Comparison of ENCODE assay signal across 8 cellular contexts in genomic region chr17:38333635-38334295, GRCh38. TPM values are rescaled to one million over a fixed set of nuclear protein-coding genes. Genes with fewer than 3 reads are reported as not detected.
DNase-seq lines count a peak whose midpoint lies in the region; TF ChIP-seq lines count a peak whose summit lies in the region.

No MANE protein-coding gene starts in this region.

- H3K36me3 ChIP-seq in SK-N-SH (replicated peaks in 1 of 2; ENCODE audit: control insufficient read depth in 1 of 2, insufficient read depth in 2 of 2, low read length in 1 of 2): no peaks in the 10 kb centered on the region
- no peaks in the 10 kb centered on the region for H3K36me3 ChIP-seq in neural cell (ENCODE audit: insufficient read depth, low read length)
- H3K36me3 ChIP-seq in sigmoid colon: no peaks in the 10 kb centered on the region

- H3K9ac ChIP-seq in SK-N-SH: no peak overlapping the region
- H3K9ac ChIP-seq in neural cell (ENCODE audit: low read length): no peak overlapping the region

- H3F3A ChIP-seq in SK-N-SH (replicated peaks; ENCODE audit: insufficient read depth) (no peaks in the 10 kb centered on the region), neural cell (ENCODE audit: insufficient read depth, low read length, poor library complexity, severe bottlenecking) (no peaks in the 10 kb centered on the region)

- in situ Hi-C loops in GM13976 (cut with MboI; ENCODE audit: low sequenced_read_pairs, unreplicated experiment): no loop called here

- H4K20me1 ChIP-seq in SK-N-SH (ENCODE audit: insufficient read depth) (no peaks in the 10 kb centered on the region), neural cell (ENCODE audit: insufficient read depth) (no peaks in the 10 kb centered on the region)

- H3K4me1 ChIP-seq in SK-N-SH (ENCODE audit: control insufficient read depth in 1 of 2, insufficient read depth in 2 of 2, low read depth in 1 of 2, low read length in 1 of 2) (no peaks in the 10 kb centered on the region; a peak in 1 of 4 replicates), sigmoid colon (no peaks in the 10 kb centered on the region)

- no peak overlapping the region for H3K4me2 ChIP-seq in SK-N-SH
- H3K4me2 ChIP-seq in neural cell (ENCODE audit: low read length): no peak overlapping the region

- H3K27me3 ChIP-seq in SK-N-SH (ENCODE audit: insufficient read depth) (no peaks in the 10 kb centered on the region), neural cell (ENCODE audit: insufficient read depth, low read depth, low read length) (no peaks in the 10 kb centered on the region), sigmoid colon (peaks cover 0 to 40% (median 0%) of the 10 kb centered on the region in 3 donors)

- CTCF ChIA-PET in SK-N-SH (lab: Yijun Ruan, JAX): interaction anchor here (0.7 to 23.5 kb wide), 9 partner anchors 9 to 175 kb away, joined by 3 to 303 read pairs (median 3); partner anchors contain the start of genes GPR179 and SOCS7

- TF ChIP-seq RAD21 in SK-N-SH (IDR thresholded peaks at IDR 0.05; ENCODE audit: low read length) (peak; percentile 43), neural cell (conservative IDR thresholded peaks at IDR 0.05) (no peak)

- 70% methylated on average over 8 of the region's 12 CpGs for WGBS in SK-N-SH (ENCODE audit: low lambda C conversion rate)
- 39 to 48% methylated on average over 12 of the region's 12 CpGs for WGBS in sigmoid colon, 2 donors

- H3K4me3 ChIP-seq in SK-N-SH (ENCODE audit: low read depth in 2 of 2, low read length in 1 of 2): no peak overlapping the region; a peak in 1 of 4 replicates
- no peak overlapping the region for H3K4me3 ChIP-seq in cardiac fibroblast (replicated peaks in 1 of 2; ENCODE audit: low read depth in 2 of 2, low read length in 2 of 2)
- no peak overlapping the region for H3K4me3 ChIP-seq in neural cell (ENCODE audit: low read length)
- no peak overlapping the region for H3K4me3 ChIP-seq in sigmoid colon

- H3K9me3 ChIP-seq in SK-N-SH: no peaks in the 10 kb centered on the region
- H3K9me3 ChIP-seq in neural cell (ENCODE audit: low read length): no peaks in the 10 kb centered on the region
- H3K9me3 ChIP-seq in sigmoid colon: no peaks in the 10 kb centered on the region

- DNase-seq in AML-193 (lab: John Stamatoyannopoulos, UW) (peak; percentile 4 to 26), GM13976 (ENCODE audit: low spot score) (peak; percentile 77), SK-N-SH (peak; percentile 78), cardiac fibroblast (ENCODE audit: low read depth in 2 of 2) (peak in 1 of 2 donors; percentile 22), sigmoid colon (no peak), HPDE6-E6E7 (ENCODE audit: extremely low spot score) (no peak), midbrain (lab: John Stamatoyannopoulos, UW) (no peak)

- POLR2A ChIA-PET in SK-N-SH (lab: Yijun Ruan, JAX): no interaction called here

- H3K9me2 ChIP-seq in SK-N-SH (no peaks in the 10 kb centered on the region), neural cell (ENCODE audit: insufficient read depth, low read length) (no peaks in the 10 kb centered on the region)

- H2AFZ ChIP-seq in SK-N-SH (ENCODE audit: low read depth) (no peak overlapping the region), neural cell (ENCODE audit: low read depth, low read length) (no peak overlapping the region)

- TF ChIP-seq EP300 in SK-N-SH (IDR thresholded peaks at IDR 0.05; ENCODE audit: borderline replicate concordance in 1 of 2, low read depth in 1 of 2, low read length in 1 of 2) (no peak), neural cell (conservative IDR thresholded peaks at IDR 0.05; ENCODE audit: poor library complexity, severe bottlenecking) (no peak), sigmoid colon (IDR thresholded peaks at IDR 0.05) (no peak)

- H3K27ac ChIP-seq in SK-N-SH (ENCODE audit: low read depth in 2 of 2, low read length in 1 of 2) (no peak overlapping the region), neural cell (ENCODE audit: low read length) (no peak overlapping the region), sigmoid colon (no peak overlapping the region)

- intact Hi-C loops in sigmoid colon (cut with DNase I): no loop called here

- H3K79me2 ChIP-seq in SK-N-SH (ENCODE audit: insufficient read depth) (no peaks in the 10 kb centered on the region), neural cell (replicated peaks; ENCODE audit: insufficient read depth, low read length) (no peaks in the 10 kb centered on the region)

- TF ChIP-seq POLR2A in sigmoid colon (IDR thresholded peaks at IDR 0.05): no peak

- TF ChIP-seq CTCF in GM13976 (IDR thresholded peaks at IDR 0.05; ENCODE audit: borderline replicate concordance, control extremely low read depth, extremely low read depth, insufficient read depth, missing control alignments) (peak; percentile 73), SK-N-SH (IDR thresholded peaks at IDR 0.05) (peak; percentile 66), cardiac fibroblast (IDR thresholded peaks at IDR 0.05; ENCODE audit: low read depth, low read length) (peak; percentile 82), neural cell (IDR thresholded peaks at IDR 0.05; ENCODE audit: poor library complexity, severe bottlenecking) (peak; percentile 42), sigmoid colon (IDR thresholded peaks at IDR 0.05) (peak in 1 of 4 experiments; percentile 14)

TF ChIP-seq in SK-N-SH, 30 proteins besides CTCF, POLR2A, EP300 and RAD21 (continues in another document):
- TF ChIP-seq RFX5 (IDR thresholded peaks at IDR 0.05; ENCODE audit: low read length) (no peak), JUND (IDR thresholded peaks at IDR 0.05) (no peak), TAF1 (IDR thresholded peaks at IDR 0.05; ENCODE audit: borderline replicate concordance, low read depth, low read length) (no peak)
- TF ChIP-seq, protein P1, sequence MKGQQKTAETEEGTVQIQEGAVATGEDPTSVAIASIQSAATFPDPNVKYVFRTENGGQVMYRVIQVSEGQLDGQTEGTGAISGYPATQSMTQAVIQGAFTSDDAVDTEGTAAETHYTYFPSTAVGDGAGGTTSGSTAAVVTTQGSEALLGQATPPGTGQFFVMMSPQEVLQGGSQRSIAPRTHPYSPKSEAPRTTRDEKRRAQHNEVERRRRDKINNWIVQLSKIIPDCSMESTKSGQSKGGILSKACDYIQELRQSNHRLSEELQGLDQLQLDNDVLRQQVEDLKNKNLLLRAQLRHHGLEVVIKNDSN (IDR thresholded peaks at IDR 0.05; ENCODE audit: borderline replicate concordance, low read depth): no peak

TF ChIP-seq in neural cell, 6 proteins besides CTCF, POLR2A, EP300 and RAD21:
- no peak for TF ChIP-seq REST (IDR thresholded peaks at IDR 0.05; ENCODE audit: borderline replicate concordance)
- no peak for TF ChIP-seq EZH2 (IDR thresholded peaks at IDR 0.05; ENCODE audit: borderline replicate concordance, insufficient read depth, low read length, poor library complexity, severe bottlenecking)
- TF ChIP-seq SMC3 (conservative IDR thresholded peaks at IDR 0.05; ENCODE audit: poor library complexity): no peak
- no peak for TF ChIP-seq MXI1 (conservative IDR thresholded peaks at IDR 0.05; ENCODE audit: poor library complexity, severe bottlenecking)
- no peak for TF ChIP-seq POLR2AphosphoS5 (IDR thresholded peaks at IDR 0.05)
- TF ChIP-seq TAF1 (IDR thresholded peaks at IDR 0.05; ENCODE audit: low read depth): no peak

RNA-seq across cellular contexts. Expression of gene GPR179, which starts 10.0 kb away (rescaled TPM):
- polyA plus RNA-seq in SK-N-SH (2012; rRNA removed) (0.02 TPM in 2 replicates), neural cell (not detected in 2 replicates), sigmoid colon (under 1 TPM in 1 of 3 donors, not detected in 2; 0.09 TPM)
- under 0.01 and 0.01 TPM in 2 replicates for polyA plus RNA-seq in SK-N-SH (2012; cell fraction: cytosol; rRNA removed)
- 0.05 and 0.06 TPM in 2 replicates for polyA plus RNA-seq in SK-N-SH (2012; cell fraction: nucleus; rRNA removed)
- under 0.01 and 0.12 TPM in 2 replicates for polyA minus RNA-seq in neural cell
- under 1 TPM in 2 of 4 donors, not detected in 2; under 0.01 to 0.36 TPM for total RNA-seq in sigmoid colon

RNA-seq across cellular contexts. Expression of gene SOCS7, which starts 17.9 kb away (rescaled TPM):
- polyA plus RNA-seq in SK-N-SH (2012; rRNA removed) (7.4 and 10.0 TPM in 2 replicates), neural cell (23.7 and 28.6 TPM in 2 replicates), sigmoid colon (10 to 100 TPM in 1 of 3 donors, 1 to 10 TPM in 2; 1.2 to 12.6 (median 3.0) TPM)
- polyA plus RNA-seq in SK-N-SH (2012; cell fraction: cytosol; rRNA removed): 5.2 and 7.2 TPM in 2 replicates
- polyA plus RNA-seq in SK-N-SH (2012; cell fraction: nucleus; rRNA removed): 13.0 and 14.1 TPM in 2 replicates
- 49.0 and 56.5 TPM in 2 replicates for polyA minus RNA-seq in neural cell
- total RNA-seq in sigmoid colon: 10 to 100 TPM; 13.9 to 20.2 (median 17.3) TPM

RNA-seq across cellular contexts. Expression of gene MRPL45, which starts 36.8 kb away (rescaled TPM):
- polyA plus RNA-seq in SK-N-SH (2012; rRNA removed): 35.5 and 42.8 TPM in 2 replicates
- polyA plus RNA-seq in SK-N-SH (2012; cell fraction: cytosol; rRNA removed): 45.2 and 48.4 TPM in 2 replicates
- 19.9 and 25.2 TPM in 2 replicates for polyA plus RNA-seq in SK-N-SH (2012; cell fraction: nucleus; rRNA removed)
- polyA plus RNA-seq in neural cell: 27.5 and 31.7 TPM in 2 replicates
- 23.1 and 26.4 TPM in 2 replicates for polyA minus RNA-seq in neural cell
- total RNA-seq in sigmoid colon: 10 to 100 TPM; 31.2 to 41.0 (median 33.6) TPM
- polyA plus RNA-seq in sigmoid colon: 10 to 100 TPM; 35.8 to 38.1 (median 37.2) TPM

Comparison
In these comparisons a context has a peak if more than half of its experiments do, and no peak if none do; other contexts are left out.
1. DNase-seq: peak in AML-193 (2 of 2), GM13976 (single experiment) and SK-N-SH (single experiment); none in sigmoid colon (single experiment), HPDE6-E6E7 (single experiment) and midbrain (single experiment).